In the genomic region with DNA sequence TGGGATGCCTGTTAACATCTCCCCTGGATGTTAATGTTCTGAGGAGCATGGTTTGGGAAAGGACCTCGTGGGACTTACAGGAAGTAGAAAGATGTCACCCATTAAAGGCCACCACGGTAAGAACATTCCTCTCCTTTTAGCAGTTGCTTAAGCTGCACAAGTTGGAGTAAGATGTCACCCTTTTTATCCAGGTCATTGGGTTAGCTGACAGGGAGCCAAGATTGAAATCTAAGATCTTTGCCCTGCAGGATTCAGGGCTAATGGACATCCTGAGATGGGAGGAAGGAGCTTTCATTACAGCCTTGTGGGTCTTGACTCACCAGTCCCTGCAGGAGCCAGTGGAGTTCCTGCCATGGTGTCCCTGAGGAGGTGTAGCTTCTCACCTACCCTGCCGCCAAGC, we compare ENCODE assay signal across 33 cellular contexts.
"Had no signal": no experiment of that assay in that cellular context is flagged by ENCODE, and none has a peak within 500 bp of the region (broad histone marks: within the 10 kb centered on the region; RNA-seq: fewer than 3 reads in every experiment).

No MANE protein-coding gene starts in this region.

- H3K9me3 ChIP-seq: adrenal gland, body of pancreas, neutrophil, uterus had no signal

- H3K4me1 Mint-ChIP-seq: activated B cell treated with CpG ODN at 0.5 μM for 24 hours; activated naive CD8-positive, alpha-beta T cell treated with anti-CD3 and anti-CD28 coated beads for 36 hours; mesothelial cell of epicardium; naive B cell; nephron progenitor cell; stimulated activated memory B cell treated with anti-CD40 and anti-IgM and Interleukin-4, amounts not matched to agents 10 μg/mL and 1 μg/mL and 100 μg/mL, for 72 hours; stimulated activated naive CD8-positive, alpha-beta T cell treated with anti-CD3 and anti-CD28 coated beads, Interleukin-15, amount 100 ng/mL, for 72 hours had no signal

- H3K4me3 ChIP-seq: adrenal gland, body of pancreas, cardiac muscle cell, coronary artery, dorsolateral prefrontal cortex, smooth muscle cell, uterus had no signal

- H3K27me3 Mint-ChIP-seq: activated B cell treated with CpG ODN at 0.5 μM for 24 hours; activated naive CD8-positive, alpha-beta T cell treated with anti-CD3 and anti-CD28 coated beads for 36 hours; naive B cell; progenitor cell of endocrine pancreas; stimulated activated memory B cell treated with anti-CD40 and anti-IgM and Interleukin-4, amounts not matched to agents 10 μg/mL and 1 μg/mL and 100 μg/mL, for 72 hours; stimulated activated naive CD8-positive, alpha-beta T cell treated with anti-CD3 and anti-CD28 coated beads, Interleukin-15, amount 100 ng/mL, for 72 hours; type B pancreatic cell had no signal

- H3K4me3 Mint-ChIP-seq: activated B cell treated with CpG ODN at 0.5 μM for 24 hours; activated naive CD4-positive, alpha-beta T cell treated with anti-CD3 and anti-CD28 coated beads for 36 hours; activated naive CD8-positive, alpha-beta T cell treated with anti-CD3 and anti-CD28 coated beads for 36 hours; activated T-helper 1 cell treated with anti-CD3 and anti-CD28 coated beads, Interleukin-12 subunit alpha, Interleukin-12 subunit beta, Interleukin-2, Interleukin-4 antibody, amounts not matched to agents 30 ng/mL and 10 ng/mL and 1 ng/mL, durations not matched to agents 14 hours and 24 hours and 36 hours; mesothelial cell of epicardium; naive B cell; nephron progenitor cell; stimulated activated memory B cell treated with anti-CD40 and anti-IgM and Interleukin-4, amounts not matched to agents 10 μg/mL and 1 μg/mL and 100 μg/mL, for 72 hours; stimulated activated naive CD8-positive, alpha-beta T cell treated with anti-CD3 and anti-CD28 coated beads, Interleukin-15, amount 100 ng/mL, for 72 hours; T-helper 2 cell treated with Interferon-gamma antibody and Interleukin-4, amounts not matched to agents 5 μg/mL and 100 μg/mL, for 36 hours; type B pancreatic cell had no signal

- H3K9me3 Mint-ChIP-seq: activated B cell treated with CpG ODN at 0.5 μM for 24 hours; activated naive CD4-positive, alpha-beta T cell treated with anti-CD3 and anti-CD28 coated beads for 36 hours; activated naive CD8-positive, alpha-beta T cell treated with anti-CD3 and anti-CD28 coated beads for 36 hours; activated T-helper 1 cell treated with anti-CD3 and anti-CD28 coated beads, Interleukin-12 subunit alpha, Interleukin-12 subunit beta, Interleukin-2, Interleukin-4 antibody, amounts not matched to agents 30 ng/mL and 10 ng/mL and 1 ng/mL, durations not matched to agents 14 hours and 24 hours and 36 hours; mesothelial cell of epicardium; naive B cell; nephron progenitor cell; stimulated activated memory B cell treated with anti-CD40 and anti-IgM and Interleukin-4, amounts not matched to agents 10 μg/mL and 1 μg/mL and 100 μg/mL, for 72 hours; stimulated activated naive CD8-positive, alpha-beta T cell treated with anti-CD3 and anti-CD28 coated beads, Interleukin-15, amount 100 ng/mL, for 72 hours; T-helper 2 cell treated with Interferon-gamma antibody and Interleukin-4, amounts not matched to agents 5 μg/mL and 100 μg/mL, for 36 hours; type B pancreatic cell had no signal

- H3K27ac ChIP-seq: adrenal gland, body of pancreas, cardiac muscle cell, coronary artery, dorsolateral prefrontal cortex, neutrophil, uterus had no signal

- H3K4me2 ChIP-seq: smooth muscle cell had no signal

- H3K4me1 ChIP-seq: adrenal gland, body of pancreas, uterus had no signal

- DNase-seq: activated B cell treated with CpG ODN at 0.5 μM for 24 hours; activated effector memory CD4-positive, alpha-beta T cell treated with anti-CD3 and anti-CD28 coated beads, Interleukin-2, amount 50 U/mL, for 16 hours; activated naive CD4-positive, alpha-beta T cell treated with anti-CD3 and anti-CD28 coated beads for 36 hours; activated naive CD8-positive, alpha-beta T cell treated with anti-CD3 and anti-CD28 coated beads for 36 hours; adrenal gland; aorta; body of pancreas; dorsolateral prefrontal cortex; effector memory CD4-positive, alpha-beta T cell; erythroblast; head of caudate nucleus; hippocampal formation; kidney; left colon; naive B cell; nephron progenitor cell; retina; stimulated activated CD4-positive, alpha-beta T cell treated with anti-CD3 and anti-CD28 coated beads, Interleukin-1b, Interleukin-23, amount 100 ng/mL, for 48 hours; stimulated activated CD4-positive, alpha-beta T cell treated with anti-CD3 and anti-CD28 coated beads, Interleukin-4, amount 100 ng/mL, for 4 hours; stimulated activated CD8-positive, alpha-beta memory T cell treated with anti-CD3 and anti-CD28 coated beads, Interleukin-4, amount 100 ng/mL, for 48 hours; stimulated activated naive CD8-positive, alpha-beta T cell treated with anti-CD3 and anti-CD28 coated beads, Interleukin-15, amount 100 ng/mL, for 72 hours; substantia nigra; uterus had no signal

- ATAC-seq: body of pancreas; left colon; stimulated activated memory B cell treated with anti-CD40 and anti-IgM and Interleukin-4, amounts not matched to agents 10 μg/mL and 1 μg/mL and 100 μg/mL, for 72 hours; stimulated activated naive CD8-positive, alpha-beta T cell treated with anti-CD3 and anti-CD28 coated beads, Interleukin-15, amount 100 ng/mL, for 72 hours had no signal

- H3K36me3 ChIP-seq: adrenal gland, uterus had no signal

- H3K27me3 ChIP-seq: adrenal gland, body of pancreas, cardiac muscle cell, dorsolateral prefrontal cortex, neutrophil, uterus had no signal

- H3K27ac Mint-ChIP-seq: activated B cell treated with CpG ODN at 0.5 μM for 24 hours; activated naive CD4-positive, alpha-beta T cell treated with anti-CD3 and anti-CD28 coated beads for 36 hours; activated naive CD8-positive, alpha-beta T cell treated with anti-CD3 and anti-CD28 coated beads for 36 hours; activated T-helper 1 cell treated with anti-CD3 and anti-CD28 coated beads, Interleukin-12 subunit alpha, Interleukin-12 subunit beta, Interleukin-2, Interleukin-4 antibody, amounts not matched to agents 30 ng/mL and 10 ng/mL and 1 ng/mL, durations not matched to agents 14 hours and 24 hours and 36 hours; mesothelial cell of epicardium; naive B cell; nephron progenitor cell; progenitor cell of endocrine pancreas; stimulated activated memory B cell treated with anti-CD40 and anti-IgM and Interleukin-4, amounts not matched to agents 10 μg/mL and 1 μg/mL and 100 μg/mL, for 72 hours; stimulated activated naive CD8-positive, alpha-beta T cell treated with anti-CD3 and anti-CD28 coated beads, Interleukin-15, amount 100 ng/mL, for 72 hours; T-helper 2 cell treated with Interferon-gamma antibody and Interleukin-4, amounts not matched to agents 5 μg/mL and 100 μg/mL, for 36 hours; type B pancreatic cell had no signal
